9 cellular contexts compared by ENCODE assay signal in the genomic region with DNA sequence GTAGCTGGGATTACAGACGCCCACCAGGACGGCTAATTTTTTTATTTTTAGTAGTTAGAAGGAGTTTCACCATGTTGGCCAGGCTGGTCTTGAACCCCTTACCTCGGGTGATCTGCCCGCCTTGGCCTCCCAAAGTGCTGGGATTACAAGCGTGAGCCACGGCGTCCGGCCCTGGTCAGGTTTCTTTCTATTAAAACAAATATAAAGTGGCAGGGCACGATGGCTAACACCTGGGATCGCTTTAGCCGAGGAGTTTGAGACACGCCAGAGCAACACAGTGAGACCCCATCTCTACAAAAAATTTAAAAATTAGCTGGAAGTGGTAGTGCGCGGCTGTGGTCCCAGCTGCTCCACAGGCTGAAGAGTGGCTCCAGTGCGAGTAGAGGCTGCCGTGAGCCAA. TPM values are rescaled to one million over a fixed set of nuclear protein-coding genes. Genes with fewer than 3 reads are reported as not detected.
DNase-seq lines count a peak whose midpoint lies in the region; ATAC-seq and FAIRE-seq lines count a peak whose summit lies in the region.
"Had no signal": no experiment of that assay in that cellular context is flagged by ENCODE, and none has a peak within 500 bp of the region (broad histone marks: within the 10 kb centered on the region; RNA-seq: fewer than 3 reads in every experiment).

No MANE protein-coding gene starts in this region.

- H3K27me3 Mint-ChIP-seq in IgD-negative memory B cell: no peaks in the 10 kb centered on the region
- H3K27me3 Mint-ChIP-seq in activated naive CD8-positive, alpha-beta T cell treated with anti-CD3 and anti-CD28 coated beads, Interleukin-2, amount 50 U/mL, for 24 hours: no peaks in the 10 kb centered on the region
- no peaks in the 10 kb centered on the region for H3K27me3 Mint-ChIP-seq in stimulated activated memory B cell treated with anti-CD40 and anti-IgM and Interleukin-4, amounts not matched to agents 10 μg/mL and 1 μg/mL and 100 μg/mL, for 72 hours
- H3K27me3 Mint-ChIP-seq in activated CD4-positive, alpha-beta memory T cell treated with anti-CD3 and anti-CD28 coated beads, Interleukin-2, amount 10 ng/mL, durations not matched to agents 7 days and 5 days: no peaks in the 10 kb centered on the region
- H3K27me3 Mint-ChIP-seq: stimulated activated naive CD8-positive, alpha-beta T cell treated with anti-CD3 and anti-CD28 coated beads, Interleukin-15, Interleukin-2, amounts not matched to agents 100 ng/mL and 50 ng/mL, for 24 hours had no signal

- no peak overlapping the region for H3K4me3 ChIP-seq in small intestine (ENCODE audit: low read depth in 1 of 2, low read length in 2 of 2)

- H3K36me3 ChIP-seq in small intestine (ENCODE audit: control insufficient read depth in 2 of 2, insufficient read depth in 2 of 2, low read length in 2 of 2): no peaks in the 10 kb centered on the region

- 73 to 76% (median 73%) methylated on average over 16 of the region's 16 CpGs for WGBS in small intestine, 3 donors

- peaks cover 5% of the 10 kb centered on the region for H3K36me3 Mint-ChIP-seq in IgD-negative memory B cell
- peaks cover 3% of the 10 kb centered on the region for H3K36me3 Mint-ChIP-seq in activated naive CD8-positive, alpha-beta T cell treated with anti-CD3 and anti-CD28 coated beads, Interleukin-2, amount 50 U/mL, for 24 hours (ENCODE audit: low read depth)
- no peaks in the 10 kb centered on the region for H3K36me3 Mint-ChIP-seq in stimulated activated memory B cell treated with anti-CD40 and anti-IgM and Interleukin-4, amounts not matched to agents 10 μg/mL and 1 μg/mL and 100 μg/mL, for 72 hours
- peaks cover 12% of the 10 kb centered on the region for H3K36me3 Mint-ChIP-seq in activated CD4-positive, alpha-beta memory T cell treated with anti-CD3 and anti-CD28 coated beads, Interleukin-2, amount 10 ng/mL, durations not matched to agents 7 days and 5 days (ENCODE audit: low read depth)

- H3K9me3 Mint-ChIP-seq in IgD-negative memory B cell: no peaks in the 10 kb centered on the region
- no peaks in the 10 kb centered on the region for H3K9me3 Mint-ChIP-seq in activated naive CD8-positive, alpha-beta T cell treated with anti-CD3 and anti-CD28 coated beads, Interleukin-2, amount 50 U/mL, for 24 hours
- no peaks in the 10 kb centered on the region for H3K9me3 Mint-ChIP-seq in stimulated activated memory B cell treated with anti-CD40 and anti-IgM and Interleukin-4, amounts not matched to agents 10 μg/mL and 1 μg/mL and 100 μg/mL, for 72 hours
- H3K9me3 Mint-ChIP-seq in activated CD4-positive, alpha-beta memory T cell treated with anti-CD3 and anti-CD28 coated beads, Interleukin-2, amount 10 ng/mL, durations not matched to agents 7 days and 5 days: no peaks in the 10 kb centered on the region
- H3K9me3 Mint-ChIP-seq: stimulated activated naive CD8-positive, alpha-beta T cell treated with anti-CD3 and anti-CD28 coated beads, Interleukin-15, Interleukin-2, amounts not matched to agents 100 ng/mL and 50 ng/mL, for 24 hours had no signal

- no peak for DNase-seq in activated naive CD8-positive, alpha-beta T cell treated with anti-CD3 and anti-CD28 coated beads, Interleukin-2, amount 50 U/mL, for 24 hours
- DNase-seq in kidney glomerular epithelial cell (lab: John Stamatoyannopoulos, UW) (no peak), small intestine (no peak), midbrain (lab: John Stamatoyannopoulos, UW) (no peak)
- no peak for DNase-seq in activated CD4-positive, alpha-beta memory T cell treated with anti-CD3 and anti-CD28 coated beads, Interleukin-2, amount 10 ng/mL, durations not matched to agents 7 days and 5 days

- peak overlapping the region; percentile 99 for H3K27ac ChIP-seq in layer of hippocampus (ENCODE audit: low read depth, low read length)
- H3K27ac ChIP-seq in small intestine (ENCODE audit: low read depth in 1 of 2, low read length in 1 of 2): peak overlapping the region in 1 of 2 donors; percentile 85

- no peak for ATAC-seq in activated naive CD8-positive, alpha-beta T cell treated with anti-CD3 and anti-CD28 coated beads, Interleukin-2, amount 50 U/mL, for 24 hours
- ATAC-seq in stimulated activated memory B cell treated with anti-CD40 and anti-IgM and Interleukin-4, amounts not matched to agents 10 μg/mL and 1 μg/mL and 100 μg/mL, for 72 hours: no peak

- H3K27ac Mint-ChIP-seq in IgD-negative memory B cell: peak overlapping the region; percentile 84 to 99 (median 99)
- peak overlapping the region; percentile 27 for H3K27ac Mint-ChIP-seq in activated naive CD8-positive, alpha-beta T cell treated with anti-CD3 and anti-CD28 coated beads, Interleukin-2, amount 50 U/mL, for 24 hours
- H3K27ac Mint-ChIP-seq in stimulated activated memory B cell treated with anti-CD40 and anti-IgM and Interleukin-4, amounts not matched to agents 10 μg/mL and 1 μg/mL and 100 μg/mL, for 72 hours: peak overlapping the region; percentile 91
- no peak overlapping the region for H3K27ac Mint-ChIP-seq in activated CD4-positive, alpha-beta memory T cell treated with anti-CD3 and anti-CD28 coated beads, Interleukin-2, amount 10 ng/mL, durations not matched to agents 7 days and 5 days

- no peak overlapping the region for H3K4me3 Mint-ChIP-seq in IgD-negative memory B cell
- no peak overlapping the region for H3K4me3 Mint-ChIP-seq in activated naive CD8-positive, alpha-beta T cell treated with anti-CD3 and anti-CD28 coated beads, Interleukin-2, amount 50 U/mL, for 24 hours
- no peak overlapping the region for H3K4me3 Mint-ChIP-seq in stimulated activated memory B cell treated with anti-CD40 and anti-IgM and Interleukin-4, amounts not matched to agents 10 μg/mL and 1 μg/mL and 100 μg/mL, for 72 hours
- no peak overlapping the region for H3K4me3 Mint-ChIP-seq in activated CD4-positive, alpha-beta memory T cell treated with anti-CD3 and anti-CD28 coated beads, Interleukin-2, amount 10 ng/mL, durations not matched to agents 7 days and 5 days

- CTCF ChIA-PET in activated CD4-positive, alpha-beta memory T cell treated with anti-CD3 and anti-CD28 coated beads, Interleukin-2, amount 10 ng/mL, durations not matched to agents 7 days and 5 days (lab: Charles Lee): no interaction called here

- H3K9me3 ChIP-seq in small intestine (ENCODE audit: control insufficient read depth, low read depth): no peaks in the 10 kb centered on the region

- FAIRE-seq in small intestine (lab: Jason Lieb, UNC): no peak

- peaks cover 4 to 5% of the 10 kb centered on the region in 2 donors for H3K4me1 ChIP-seq in small intestine (ENCODE audit: control insufficient read depth in 2 of 2, insufficient read depth in 1 of 2, low read depth in 1 of 2, low read length in 1 of 2)

- no peaks in the 10 kb centered on the region for H3K27me3 ChIP-seq in layer of hippocampus (ENCODE audit: control insufficient read depth, insufficient read depth, low read length)
- no peaks in the 10 kb centered on the region for H3K27me3 ChIP-seq in small intestine (ENCODE audit: control insufficient read depth in 2 of 2, insufficient read depth in 2 of 2, low read length in 2 of 2)

- POLR2A ChIA-PET in activated CD4-positive, alpha-beta memory T cell treated with anti-CD3 and anti-CD28 coated beads, Interleukin-2, amount 10 ng/mL, durations not matched to agents 7 days and 5 days (lab: Charles Lee): no interaction called here

- peaks cover 22 to 30% (median 22%) of the 10 kb centered on the region in 3 donors for H3K4me1 Mint-ChIP-seq in IgD-negative memory B cell
- H3K4me1 Mint-ChIP-seq in activated naive CD8-positive, alpha-beta T cell treated with anti-CD3 and anti-CD28 coated beads, Interleukin-2, amount 50 U/mL, for 24 hours: peaks cover 40% of the 10 kb centered on the region
- H3K4me1 Mint-ChIP-seq in stimulated activated memory B cell treated with anti-CD40 and anti-IgM and Interleukin-4, amounts not matched to agents 10 μg/mL and 1 μg/mL and 100 μg/mL, for 72 hours: peaks cover 49% of the 10 kb centered on the region
- peaks cover 46% of the 10 kb centered on the region for H3K4me1 Mint-ChIP-seq in activated CD4-positive, alpha-beta memory T cell treated with anti-CD3 and anti-CD28 coated beads, Interleukin-2, amount 10 ng/mL, durations not matched to agents 7 days and 5 days

RNA-seq across cellular contexts. Expression of a gene that starts 1.5 kb away (rescaled TPM):
- polyA plus RNA-seq in IgD-negative memory B cell (54.7 TPM), small intestine (10 to 100 TPM; 26.7 to 53.9 (median 28.5) TPM)
- 10 to 100 TPM; 65.3 to 67.9 TPM for total RNA-seq in activated CD4-positive, alpha-beta memory T cell treated with anti-CD3 and anti-CD28 coated beads, Interleukin-2, amount 10 ng/mL, durations not matched to agents 7 days and 5 days

RNA-seq across cellular contexts. Expression of a gene that starts 3.5 kb away (rescaled TPM):
- polyA plus RNA-seq in IgD-negative memory B cell (6.6 TPM), small intestine (10 to 100 TPM in 1 of 3 donors, 1 to 10 TPM in 2; 4.1 to 14.9 (median 5.1) TPM)
- total RNA-seq in activated CD4-positive, alpha-beta memory T cell treated with anti-CD3 and anti-CD28 coated beads, Interleukin-2, amount 10 ng/mL, durations not matched to agents 7 days and 5 days: 10 to 100 TPM; 13.7 to 13.9 TPM

RNA-seq across cellular contexts. Expression of a gene that starts 34.3 kb away (rescaled TPM):
- polyA plus RNA-seq in IgD-negative memory B cell: 45.0 TPM
- polyA plus RNA-seq in small intestine: 100 to 1,000 TPM in 1 of 3 donors, 10 to 100 TPM in 2; 71.4 to 101 (median 74.8) TPM
- total RNA-seq in activated CD4-positive, alpha-beta memory T cell treated with anti-CD3 and anti-CD28 coated beads, Interleukin-2, amount 10 ng/mL, durations not matched to agents 7 days and 5 days: 10 to 100 TPM; 69.3 to 71.7 TPM

RNA-seq across cellular contexts. Expression of a gene that starts 49.8 kb away (rescaled TPM):
- polyA plus RNA-seq in IgD-negative memory B cell: 6.5 TPM
- polyA plus RNA-seq in small intestine: 10 to 100 TPM; 34.7 to 58.1 (median 49.2) TPM
- total RNA-seq in activated CD4-positive, alpha-beta memory T cell treated with anti-CD3 and anti-CD28 coated beads, Interleukin-2, amount 10 ng/mL, durations not matched to agents 7 days and 5 days: 10 to 100 TPM; 78.0 to 79.2 TPM

RNA-seq across cellular contexts. Expression of a gene that starts 50.8 kb away (rescaled TPM):
- polyA plus RNA-seq in IgD-negative memory B cell (56.3 TPM), small intestine (10 to 100 TPM; 45.9 to 49.9 (median 49.4) TPM)
- 100 to 1,000 TPM; 121 to 129 TPM for total RNA-seq in activated CD4-positive, alpha-beta memory T cell treated with anti-CD3 and anti-CD28 coated beads, Interleukin-2, amount 10 ng/mL, durations not matched to agents 7 days and 5 days
